Comparison of ENCODE assay signal across 14 cellular contexts in genomic region chr2:196759378-196759706, GRCh38. TPM values are rescaled to one million over a fixed set of nuclear protein-coding genes. Genes with fewer than 3 reads are reported as not detected.
"Had no signal": no experiment of that assay in that cellular context is flagged by ENCODE, and none has a peak within 500 bp of the region (broad histone marks: within the 10 kb centered on the region; RNA-seq: fewer than 3 reads in every experiment).

No MANE protein-coding gene starts in this region.

- H3K36me3 ChIP-seq: ovary had no signal

- ATAC-seq: stimulated activated naive CD8-positive, alpha-beta T cell treated with anti-CD3 and anti-CD28 coated beads, Interleukin-15, amount 100 ng/mL, for 72 hours had no signal

- H3K27ac ChIP-seq: breast epithelium, epithelial cell of prostate, ovary had no signal

- DNase-seq: activated CD4-positive, alpha-beta T cell treated with anti-CD3 and anti-CD28 coated beads, Interleukin-2, amount 50 U/mL, for 4 hours; activated CD4-positive, CD25-positive, alpha-beta regulatory T cell treated with anti-CD3 and anti-CD28 coated beads, Interleukin-2, amount 50 U/mL, for 72 hours; activated effector memory CD4-positive, alpha-beta T cell treated with Interleukin-2 at 50 U/mL for 16 hours; activated naive CD8-positive, alpha-beta T cell treated with anti-CD3 and anti-CD28 coated beads for 36 hours; activated T-cell treated with anti-CD3 and anti-CD28 coated beads, Interleukin-2, amount 50 U/mL, for 24 hours; effector CD8-positive, alpha-beta T cell; head of caudate nucleus; ovary; stimulated activated CD4-positive, alpha-beta T cell treated with anti-CD3 and anti-CD28 coated beads, Interleukin-4, amount 100 ng/mL, for 4 hours; stimulated activated naive CD8-positive, alpha-beta T cell treated with anti-CD3 and anti-CD28 coated beads, Interleukin-15, amount 100 ng/mL, for 72 hours had no signal

- H3K4me3 ChIP-seq: breast epithelium, ovary, skin epidermis had no signal

- H3K27me3 ChIP-seq: breast epithelium, ovary had no signal

RNA-seq across cellular contexts. Expression of gene C2orf66, which starts 49.8 kb away (rescaled TPM):
- total RNA-seq: activated naive CD8-positive, alpha-beta T cell treated with anti-CD3 and anti-CD28 coated beads for 36 hours; liver had no signal
